In genomic region chr11:2691991-2692841, GRCh38 we compare ENCODE assay signal across 11 cellular contexts. TPM values are rescaled to one million over a fixed set of nuclear protein-coding genes. Genes with fewer than 3 reads are reported as not detected.
A peak's percentile ranks its signal among the peaks of the same experiment; 100 is the strongest.
DNase-seq lines count a peak whose midpoint lies in the region; ATAC-seq and TF ChIP-seq lines count a peak whose summit lies in the region.
"Had no signal": no experiment of that assay in that cellular context is flagged by ENCODE, and none has a peak within 500 bp of the region (broad histone marks: within the 10 kb centered on the region; RNA-seq: fewer than 3 reads in every experiment).

No MANE protein-coding gene starts in this region.

- no peak for ATAC-seq in activated CD8-positive, alpha-beta T cell treated with anti-CD3 and anti-CD28 coated beads, Interleukin-2, amount 10 ng/mL, durations not matched to agents 7 days and 5 days
- ATAC-seq in activated naive CD8-positive, alpha-beta T cell treated with anti-CD3 and anti-CD28 coated beads, Interleukin-2, amount 50 U/mL, for 24 hours, result no peak

- H3K4me1 Mint-ChIP-seq in brain, result peaks cover 93% of the 10 kb centered on the region
- H3K4me1 Mint-ChIP-seq in activated CD8-positive, alpha-beta T cell treated with anti-CD3 and anti-CD28 coated beads, Interleukin-2, amount 10 ng/mL, durations not matched to agents 7 days and 5 days (ENCODE audit: low read depth), result peaks cover 6% of the 10 kb centered on the region
- no peaks in the 10 kb centered on the region for H3K4me1 Mint-ChIP-seq in activated naive CD8-positive, alpha-beta T cell treated with anti-CD3 and anti-CD28 coated beads, Interleukin-2, amount 50 U/mL, for 24 hours

- peaks cover 0 to 13% (median 0%) of the 10 kb centered on the region in 3 experiments for H3K27me3 ChIP-seq in neuronal stem cell (ENCODE audit: control insufficient read depth in 3 of 3, insufficient read depth in 3 of 3, low read depth in 1 of 3, low read length in 3 of 3)
- H3K27me3 ChIP-seq in esophagus squamous epithelium, result no peaks in the 10 kb centered on the region

- H3K27ac ChIP-seq in neuronal stem cell (replicated peaks; ENCODE audit: low read length) (no peak overlapping the region), esophagus squamous epithelium (no peak overlapping the region)

- H3K79me1 ChIP-seq in neuronal stem cell (ENCODE audit: low read depth, low read length), result no peaks in the 10 kb centered on the region

- H3K4ac ChIP-seq in neuronal stem cell (ENCODE audit: low read length), result no peak overlapping the region

- H3K14ac ChIP-seq in neuronal stem cell (ENCODE audit: low read length), result no peak overlapping the region

- POLR2A ChIA-PET in activated CD8-positive, alpha-beta T cell treated with anti-CD3 and anti-CD28 coated beads, Interleukin-2, amount 10 ng/mL, durations not matched to agents 7 days and 5 days (lab: Charles Lee), result no interaction called here

- H3K9me3 ChIP-seq in neuronal stem cell (replicated peaks in 1 of 2; ENCODE audit: control insufficient read depth in 2 of 2, insufficient read depth in 1 of 2, low read depth in 1 of 2, low read length in 2 of 2), result no peaks in the 10 kb centered on the region
- H3K9me3 ChIP-seq in esophagus squamous epithelium, result no peaks in the 10 kb centered on the region

- no peak overlapping the region for H3K4me3 ChIP-seq in neuronal stem cell (ENCODE audit: low read length in 2 of 2)
- H3K4me3 ChIP-seq in esophagus squamous epithelium, result no peak overlapping the region

- peaks cover 50% of the 10 kb centered on the region for H3K27me3 Mint-ChIP-seq in brain
- no peaks in the 10 kb centered on the region for H3K27me3 Mint-ChIP-seq in activated CD8-positive, alpha-beta T cell treated with anti-CD3 and anti-CD28 coated beads, Interleukin-2, amount 10 ng/mL, durations not matched to agents 7 days and 5 days (ENCODE audit: low read depth)
- H3K27me3 Mint-ChIP-seq in activated naive CD8-positive, alpha-beta T cell treated with anti-CD3 and anti-CD28 coated beads, Interleukin-2, amount 50 U/mL, for 24 hours, result no peaks in the 10 kb centered on the region
- H3K27me3 Mint-ChIP-seq: IgD-negative memory B cell had no signal

- H2BK5ac ChIP-seq in neuronal stem cell (ENCODE audit: low read length), result no peak overlapping the region

- peak overlapping the region in 4 of 5 experiments; percentile 13 to 72 (median 42) for H3K27ac Mint-ChIP-seq in brain
- H3K27ac Mint-ChIP-seq in activated CD8-positive, alpha-beta T cell treated with anti-CD3 and anti-CD28 coated beads, Interleukin-2, amount 10 ng/mL, durations not matched to agents 7 days and 5 days, result no peak overlapping the region
- H3K27ac Mint-ChIP-seq in activated naive CD8-positive, alpha-beta T cell treated with anti-CD3 and anti-CD28 coated beads, Interleukin-2, amount 50 U/mL, for 24 hours, result no peak overlapping the region

- H3K4me2 ChIP-seq in neuronal stem cell (ENCODE audit: insufficient read depth, low read length, poor library complexity, severe bottlenecking), result no peak overlapping the region

- no peak for TF ChIP-seq POLR2A in esophagus squamous epithelium (IDR thresholded peaks at IDR 0.05)

- H2AK5ac ChIP-seq in neuronal stem cell (ENCODE audit: low read depth, low read length), result peak overlapping the region; percentile 21

- peaks cover 0 to 3% (median 0%) of the 10 kb centered on the region in 5 experiments for H3K9me3 Mint-ChIP-seq in brain
- H3K9me3 Mint-ChIP-seq in activated CD8-positive, alpha-beta T cell treated with anti-CD3 and anti-CD28 coated beads, Interleukin-2, amount 10 ng/mL, durations not matched to agents 7 days and 5 days (ENCODE audit: insufficient read depth), result no peaks in the 10 kb centered on the region
- H3K9me3 Mint-ChIP-seq in activated naive CD8-positive, alpha-beta T cell treated with anti-CD3 and anti-CD28 coated beads, Interleukin-2, amount 50 U/mL, for 24 hours, result no peaks in the 10 kb centered on the region
- H3K9me3 Mint-ChIP-seq: IgD-negative memory B cell had no signal

- H3K36me3 ChIP-seq in neuronal stem cell (replicated peaks in 1 of 2; ENCODE audit: control insufficient read depth in 2 of 2, insufficient read depth in 2 of 2, low read length in 2 of 2), result peaks cover 0 to 8% of the 10 kb centered on the region in 2 donors
- no peaks in the 10 kb centered on the region for H3K36me3 ChIP-seq in esophagus squamous epithelium

- no peak overlapping the region for H3K18ac ChIP-seq in neuronal stem cell (ENCODE audit: low read length)

- H4K8ac ChIP-seq in neuronal stem cell (ENCODE audit: low read depth, low read length), result no peak overlapping the region

- WGBS in neuronal stem cell (ENCODE audit: extremely low coverage in 2 of 2, insufficient read length in 2 of 2, insufficient replicate concordance in 1 of 2), 2 donors, result no CpG with 5 or more reads among the region's 3 CpGs
- 80 to 84% methylated on average over 3 of the region's 3 CpGs for whole genome bisulfite sequencing in esophagus squamous epithelium, 2 donors

- H3K4me1 ChIP-seq in neuronal stem cell (ENCODE audit: control insufficient read depth in 2 of 2, insufficient read depth in 1 of 2, low read depth in 1 of 2, low read length in 2 of 2) (peaks cover 9 to 24% of the 10 kb centered on the region in 2 donors), esophagus squamous epithelium (peaks cover 0 to 59% (median 5%) of the 10 kb centered on the region in 3 donors)

- H3K4me3 Mint-ChIP-seq in brain, result peak overlapping the region in 4 of 5 experiments; percentile 23 to 50 (median 38)
- no peak overlapping the region for H3K4me3 Mint-ChIP-seq in activated CD8-positive, alpha-beta T cell treated with anti-CD3 and anti-CD28 coated beads, Interleukin-2, amount 10 ng/mL, durations not matched to agents 7 days and 5 days
- no peak overlapping the region for H3K4me3 Mint-ChIP-seq in activated naive CD8-positive, alpha-beta T cell treated with anti-CD3 and anti-CD28 coated beads, Interleukin-2, amount 50 U/mL, for 24 hours
- H3K4me3 Mint-ChIP-seq: IgD-negative memory B cell had no signal

- no peak overlapping the region for H4K91ac ChIP-seq in neuronal stem cell (ENCODE audit: low read depth, low read length, poor library complexity)

- TF ChIP-seq CTCF in GM12872 (IDR thresholded peaks at IDR 0.05; ENCODE audit: insufficient read depth, low read depth, low read length) (peak; percentile 61), brain (conservative IDR thresholded peaks at IDR 0.05) (peak in 1 of 2 experiments; percentile 29), esophagus squamous epithelium (IDR thresholded peaks at IDR 0.05) (peak in 2 of 6 experiments; percentile 5 to 30)

- H3K23ac ChIP-seq in neuronal stem cell (ENCODE audit: low read depth, low read length, poor library complexity), result no peak overlapping the region

- intact Hi-C loops in esophagus squamous epithelium (cut with DNase I), result no loop called here

- no peak overlapping the region for H2BK15ac ChIP-seq in neuronal stem cell (ENCODE audit: low read length)

- DNase-seq in NCI-H1092 treated with DMSO at 0.1 percent for 48 hours (lab: John Stamatoyannopoulos, UW) (peak; percentile 77), neuronal stem cell (ENCODE audit: low spot score) (no peak), esophagus squamous epithelium (lab: John Stamatoyannopoulos, UW) (no peak), NCI-H774 (lab: John Stamatoyannopoulos, UW) (no peak)
- no peak for DNase-seq in activated CD8-positive, alpha-beta T cell treated with anti-CD3 and anti-CD28 coated beads, Interleukin-2, amount 10 ng/mL, durations not matched to agents 7 days and 5 days
- no peak for DNase-seq in activated naive CD8-positive, alpha-beta T cell treated with anti-CD3 and anti-CD28 coated beads, Interleukin-2, amount 50 U/mL, for 24 hours
- DNase-seq: effector CD8-positive, alpha-beta T cell; stimulated activated naive CD4-positive, alpha-beta T cell treated with Interleukin-2 at 50 U/mL for 16 hours had no signal

- no peak overlapping the region for H2BK120ac ChIP-seq in neuronal stem cell (ENCODE audit: low read depth, low read length)

- CTCF ChIA-PET in activated CD8-positive, alpha-beta T cell treated with anti-CD3 and anti-CD28 coated beads, Interleukin-2, amount 10 ng/mL, durations not matched to agents 7 days and 5 days (lab: Charles Lee), result no interaction called here

- H2BK12ac ChIP-seq in neuronal stem cell (ENCODE audit: low read length), result peak overlapping the region; percentile 18

- peaks cover 26% of the 10 kb centered on the region for H3K36me3 Mint-ChIP-seq in brain
- no peaks in the 10 kb centered on the region for H3K36me3 Mint-ChIP-seq in activated CD8-positive, alpha-beta T cell treated with anti-CD3 and anti-CD28 coated beads, Interleukin-2, amount 10 ng/mL, durations not matched to agents 7 days and 5 days (ENCODE audit: low read depth)
- no peaks in the 10 kb centered on the region for H3K36me3 Mint-ChIP-seq in activated naive CD8-positive, alpha-beta T cell treated with anti-CD3 and anti-CD28 coated beads, Interleukin-2, amount 50 U/mL, for 24 hours (ENCODE audit: low read depth)

- no peak overlapping the region for H3K9ac ChIP-seq in neuronal stem cell (ENCODE audit: low read depth, low read length, poor library complexity)

- no peak overlapping the region for H2AFZ ChIP-seq in neuronal stem cell (ENCODE audit: low read length)

RNA-seq across cellular contexts. Expression of gene KCNQ1OT1, which starts 7.6 kb away (rescaled TPM):
- 0.02 TPM for polyA plus RNA-seq in brain (ENCODE audit: insufficient read depth, low read depth, low replicate concordance)
- polyA plus RNA-seq in neuronal stem cell (2013, experiment 1 of 2), result 0.08 TPM
- polyA plus RNA-seq in neuronal stem cell (2013, experiment 2 of 2), result 0.11 TPM
- under 1 TPM; 0.24 to 0.26 TPM for total RNA-seq in activated CD8-positive, alpha-beta T cell treated with anti-CD3 and anti-CD28 coated beads, Interleukin-2, amount 10 ng/mL, durations not matched to agents 7 days and 5 days
- total RNA-seq in esophagus squamous epithelium, result 1 to 10 TPM in 2 of 4 donors, under 1 TPM in 2; 0.21 to 1.9 (median 1.2) TPM

Comparison
In these comparisons a context has a peak if more than half of its experiments do, and no peak if none do; other contexts are left out.
1. H3K27ac Mint-ChIP-seq: peak in brain (4 of 5); none in activated CD8-positive, alpha-beta T cell treated with anti-CD3 and anti-CD28 coated beads, Interleukin-2, amount 10 ng/mL, durations not matched to agents 7 days and 5 days (single experiment) and activated naive CD8-positive, alpha-beta T cell treated with anti-CD3 and anti-CD28 coated beads, Interleukin-2, amount 50 U/mL, for 24 hours (single experiment).
2. H3K4me3 Mint-ChIP-seq: peak in brain (4 of 5); none in activated CD8-positive, alpha-beta T cell treated with anti-CD3 and anti-CD28 coated beads, Interleukin-2, amount 10 ng/mL, durations not matched to agents 7 days and 5 days (single experiment) and activated naive CD8-positive, alpha-beta T cell treated with anti-CD3 and anti-CD28 coated beads, Interleukin-2, amount 50 U/mL, for 24 hours (single experiment).